Comparison of ENCODE assay signal across 19 cellular contexts in genomic region chr7:132516042-132516840, GRCh38.
DNase-seq lines count a peak whose midpoint lies in the region; ATAC-seq, FAIRE-seq and TF ChIP-seq lines count a peak whose summit lies in the region.
"Had no signal": no experiment of that assay in that cellular context is flagged by ENCODE, and none has a peak within 500 bp of the region (broad histone marks: within the 10 kb centered on the region; RNA-seq: fewer than 3 reads in every experiment).

No MANE protein-coding gene starts in this region.

- ATAC-seq in left ventricle myocardium superior (peak; percentile 88), HG03571 (IDR thresholded peaks at IDR 0.05; ENCODE audit: unreplicated experiment) (no peak)
- ATAC-seq: WTC11 had no signal

- H3K27ac ChIP-seq in breast epithelium (no peak overlapping the region), brain microvascular endothelial cell (no peak overlapping the region), small intestine (ENCODE audit: low read depth in 1 of 2, low read length in 1 of 2) (no peak overlapping the region)
- H3K27ac ChIP-seq: A549, ovary had no signal

- H3K4me1 ChIP-seq in breast epithelium, result no peaks in the 10 kb centered on the region
- no peaks in the 10 kb centered on the region for H3K4me1 ChIP-seq in small intestine (ENCODE audit: control insufficient read depth in 2 of 2, insufficient read depth in 1 of 2, low read depth in 1 of 2, low read length in 1 of 2)
- H3K4me1 ChIP-seq: A549 had no signal

- no peaks in the 10 kb centered on the region for H3K9me3 Mint-ChIP-seq in MCF 10A (ENCODE audit: unreplicated experiment)
- H3K9me3 Mint-ChIP-seq: dendritic cell treated with granulocyte-macrophage colony-stimulating factor and Interleukin-4, amounts not matched to agents 40 ng/mL and 50 ng/mL, for 4 days; IgD-negative memory B cell; WTC11 had no signal

- H3K27ac Mint-ChIP-seq in MCF 10A (ENCODE audit: low read depth, unreplicated experiment), result no peak overlapping the region
- H3K27ac Mint-ChIP-seq: activated naive CD8-positive, alpha-beta T cell treated with anti-CD3 and anti-CD28 coated beads, Interleukin-2, amount 10 ng/mL, durations not matched to agents 7 days and 5 days; dendritic cell treated with granulocyte-macrophage colony-stimulating factor and Interleukin-4, amounts not matched to agents 40 ng/mL and 50 ng/mL, for 4 days; IgD-negative memory B cell; WTC11 had no signal

- no peak overlapping the region for H3K4me3 ChIP-seq in breast epithelium
- H3K4me3 ChIP-seq in brain microvascular endothelial cell (ENCODE audit: low read depth, low read length), result no peak overlapping the region
- no peak overlapping the region for H3K4me3 ChIP-seq in small intestine (ENCODE audit: low read depth in 1 of 2, low read length in 2 of 2)
- H3K4me3 ChIP-seq: A549, lung, ovary had no signal

- TF ChIP-seq POLR2A in breast epithelium (IDR thresholded peaks at IDR 0.05), result no peak

- intact Hi-C loops in MCF 10A (cut with micrococcal nuclease), result no loop called here
- intact Hi-C loops in breast epithelium (cut with DNase I; ENCODE audit: low total_unique reads), result no loop called here
- intact Hi-C loops in left ventricle myocardium superior (cut with micrococcal nuclease), result no loop called here

- no peaks in the 10 kb centered on the region for H3K36me3 Mint-ChIP-seq in MCF 10A (ENCODE audit: insufficient read depth, unreplicated experiment)
- H3K36me3 Mint-ChIP-seq: IgD-negative memory B cell, WTC11 had no signal

- DNase-seq in MCF 10A (ENCODE audit: unreplicated experiment) (peak; percentile 53), breast epithelium (ENCODE audit: low spot score in 2 of 2) (no peak), brain microvascular endothelial cell (peak; percentile 5), left ventricle myocardium superior (no peak), small intestine (peak; percentile 10), CD1c-positive myeloid dendritic cell (ENCODE audit: extremely low spot score) (no peak), GM19238 (ENCODE audit: insufficient read length, low spot score) (no peak)
- DNase-seq: activated CD8-positive, alpha-beta memory T cell treated with anti-CD3 and anti-CD28 coated beads, Interleukin-2, amount 50 U/mL, for 4 hours; head of caudate nucleus; NCI-H1436 had no signal

- in situ Hi-C loops in brain microvascular endothelial cell (cut with HindIII; ENCODE audit: low pct_ligation_motif_present, low sequenced_read_pairs), result no loop called here

- H3K4me1 Mint-ChIP-seq in MCF 10A (ENCODE audit: insufficient read depth, unreplicated experiment), result no peaks in the 10 kb centered on the region
- H3K4me1 Mint-ChIP-seq: IgD-negative memory B cell had no signal

- no peak for FAIRE-seq in small intestine (lab: Jason Lieb, UNC)
- FAIRE-seq: A549, H1 had no signal

- CTCF ChIA-PET in MCF 10A (lab: Yijun Ruan, JAX), result interaction anchor here (0.6 to 1.5 kb wide), 4 partner anchors 18 to 200 kb away, joined by 3 to 4 read pairs (median 4); no protein-coding TSS in a partner anchor

- H3K9me3 ChIP-seq in breast epithelium (no peaks in the 10 kb centered on the region), small intestine (ENCODE audit: control insufficient read depth, low read depth) (no peaks in the 10 kb centered on the region)
- H3K9me3 ChIP-seq: A549, ovary had no signal

- H3K27me3 Mint-ChIP-seq in MCF 10A (ENCODE audit: insufficient read depth, unreplicated experiment), result peaks cover 19% of the 10 kb centered on the region
- H3K27me3 Mint-ChIP-seq: activated naive CD8-positive, alpha-beta T cell treated with anti-CD3 and anti-CD28 coated beads, Interleukin-2, amount 10 ng/mL, durations not matched to agents 7 days and 5 days had no signal

- 61 to 75% (median 66%) methylated on average over 5 of the region's 5 CpGs for WGBS in small intestine, 3 donors

- POLR2A ChIA-PET in MCF 10A (lab: Yijun Ruan, JAX), result no interaction called here

- no peak overlapping the region for H3K4me3 Mint-ChIP-seq in MCF 10A (ENCODE audit: unreplicated experiment)
- H3K4me3 Mint-ChIP-seq: activated naive CD8-positive, alpha-beta T cell treated with anti-CD3 and anti-CD28 coated beads, Interleukin-2, amount 10 ng/mL, durations not matched to agents 7 days and 5 days; dendritic cell treated with granulocyte-macrophage colony-stimulating factor and Interleukin-4, amounts not matched to agents 40 ng/mL and 50 ng/mL, for 4 days; IgD-negative memory B cell; WTC11 had no signal

- TF ChIP-seq CTCF in MCF 10A (IDR thresholded peaks at IDR 0.05; ENCODE audit: unreplicated experiment) (no peak), breast epithelium (IDR thresholded peaks at IDR 0.05) (no peak), brain microvascular endothelial cell (IDR thresholded peaks at IDR 0.05; ENCODE audit: low read depth, low read length, missing control alignments) (no peak)

- BruUV-seq in MCF 10A (replicated peaks; lab: Mats Ljungman, UMichigan), result no TSS peak

- no peaks in the 10 kb centered on the region for H3K27me3 ChIP-seq in breast epithelium
- H3K27me3 ChIP-seq in brain microvascular endothelial cell (replicated peaks), result no peaks in the 10 kb centered on the region
- no peaks in the 10 kb centered on the region for H3K27me3 ChIP-seq in small intestine (ENCODE audit: control insufficient read depth in 2 of 2, insufficient read depth in 2 of 2, low read length in 2 of 2)
- H3K27me3 ChIP-seq: ovary had no signal

- H3K36me3 ChIP-seq in breast epithelium (no peaks in the 10 kb centered on the region), brain microvascular endothelial cell (replicated peaks) (no peaks in the 10 kb centered on the region), small intestine (ENCODE audit: control insufficient read depth in 2 of 2, insufficient read depth in 2 of 2, low read length in 2 of 2) (no peaks in the 10 kb centered on the region)
- H3K36me3 ChIP-seq: ovary had no signal

Comparison
In these comparisons a context has a peak if more than half of its experiments do, and no peak if none do; other contexts are left out.
1. DNase-seq: peak in MCF 10A (single experiment), brain microvascular endothelial cell (single experiment) and small intestine (single experiment); none in breast epithelium (0 of 2), left ventricle myocardium superior (single experiment), CD1c-positive myeloid dendritic cell (single experiment) and GM19238 (single experiment).